In genomic region chr5:113269023-113269997, GRCh38 we compare ENCODE assay signal across 1 cellular context.
TF ChIP-seq lines count a peak whose summit lies in the region.

No MANE protein-coding gene starts in this region.

TF ChIP-seq in SK-N-SH treated with all-trans-retinoic acid at 6 μM for 48 hours, 23 proteins besides CTCF, POLR2A, EP300 and RAD21:
- no peak for TF ChIP-seq CSRNP3 (CRISPR knock-in tag; IDR thresholded peaks at IDR 0.05)
- no peak for TF ChIP-seq ZNF70 (CRISPR knock-in tag; IDR thresholded peaks at IDR 0.05)
- TF ChIP-seq ZFP30 (CRISPR knock-in tag; IDR thresholded peaks at IDR 0.05) = no peak
- TF ChIP-seq TOX (CRISPR knock-in tag; IDR thresholded peaks at IDR 0.05; ENCODE audit: borderline replicate concordance) = no peak
- TF ChIP-seq ISL1 (CRISPR knock-in tag; IDR thresholded peaks at IDR 0.05) = no peak
- no peak for TF ChIP-seq ESRRG (CRISPR knock-in tag; IDR thresholded peaks at IDR 0.05)
- no peak for TF ChIP-seq PPARA (CRISPR knock-in tag; IDR thresholded peaks at IDR 0.05; ENCODE audit: borderline replicate concordance)
- TF ChIP-seq ZFP3 (CRISPR knock-in tag; IDR thresholded peaks at IDR 0.05) = no peak
- TF ChIP-seq RARB (CRISPR knock-in tag; IDR thresholded peaks at IDR 0.05) = no peak
